21 cellular contexts compared by ENCODE assay signal in genomic region chr1:8731162-8731561, GRCh38.
"Had no signal": no experiment of that assay in that cellular context is flagged by ENCODE, and none has a peak within 500 bp of the region (broad histone marks: within the 10 kb centered on the region; RNA-seq: fewer than 3 reads in every experiment).

No MANE protein-coding gene starts in this region.

- H3K4me2 ChIP-seq: hepatocyte had no signal

- H3K9me3 ChIP-seq: neutrophil, testis had no signal

- H3K4me3 ChIP-seq: hepatocyte, spleen, testis, tibial nerve had no signal

- H2AFZ ChIP-seq: hepatocyte had no signal

- H3K27me3 Mint-ChIP-seq: dendritic cell treated with granulocyte-macrophage colony-stimulating factor and Interleukin-4, amounts not matched to agents 40 ng/mL and 50 ng/mL, for 4 days; effector memory CD8-positive, alpha-beta T cell; naive thymus-derived CD4-positive, alpha-beta T cell; stimulated activated naive B cell treated with anti-CD40 and anti-IgM and Interleukin-4, amounts not matched to agents 10 μg/mL and 1 μg/mL and 100 μg/mL, for 72 hours; stimulated activated naive CD8-positive, alpha-beta T cell treated with anti-CD3 and anti-CD28 coated beads, Interleukin-15, amount 100 ng/mL, for 72 hours had no signal

- H3K36me3 ChIP-seq: neutrophil, tibial nerve had no signal

- ATAC-seq: effector memory CD8-positive, alpha-beta T cell; foreskin keratinocyte; naive thymus-derived CD4-positive, alpha-beta T cell; sciatic nerve; stimulated activated naive B cell treated with anti-CD40 and anti-IgM and Interleukin-4, amounts not matched to agents 10 μg/mL and 1 μg/mL and 100 μg/mL, for 72 hours; stimulated activated naive CD8-positive, alpha-beta T cell treated with anti-CD3 and anti-CD28 coated beads, Interleukin-15, amount 100 ng/mL, for 72 hours had no signal

- H3K4me1 ChIP-seq: foreskin keratinocyte, testis had no signal

- FAIRE-seq: colon, islet of Langerhans had no signal

- H3K27ac ChIP-seq: foreskin keratinocyte, hepatocyte, neutrophil, spleen, testis, tibial nerve had no signal

- H3K27ac Mint-ChIP-seq: dendritic cell treated with granulocyte-macrophage colony-stimulating factor and Interleukin-4, amounts not matched to agents 40 ng/mL and 50 ng/mL, for 4 days; effector memory CD8-positive, alpha-beta T cell; stimulated activated naive B cell treated with anti-CD40 and anti-IgM and Interleukin-4, amounts not matched to agents 10 μg/mL and 1 μg/mL and 100 μg/mL, for 72 hours; stimulated activated naive CD8-positive, alpha-beta T cell treated with anti-CD3 and anti-CD28 coated beads, Interleukin-15, amount 100 ng/mL, for 72 hours had no signal

- DNase-seq: cerebellar nuclear complex; effector memory CD8-positive, alpha-beta T cell; foreskin keratinocyte; head of caudate nucleus; kidney glomerular epithelial cell; naive thymus-derived CD4-positive, alpha-beta T cell; posterior cingulate gyrus; spleen; stimulated activated CD4-positive, alpha-beta T cell treated with anti-CD3 and anti-CD28 coated beads, Interleukin-15, amount 100 ng/mL, for 24 hours; stimulated activated CD4-positive, alpha-beta T cell treated with anti-CD3 and anti-CD28 coated beads, Interleukin-1b, Interleukin-23, amount 100 ng/mL, for 48 hours; stimulated activated CD4-positive, alpha-beta T cell treated with anti-CD3 and anti-CD28 coated beads, Interleukin-4, amount 100 ng/mL, for 24 hours; stimulated activated naive B cell treated with anti-CD40 and anti-IgM and Interleukin-4, amounts not matched to agents 10 μg/mL and 1 μg/mL and 100 μg/mL, for 72 hours; stimulated activated naive CD8-positive, alpha-beta T cell treated with anti-CD3 and anti-CD28 coated beads, Interleukin-15, amount 100 ng/mL, for 72 hours; testis had no signal

- H3K9me3 Mint-ChIP-seq: effector memory CD8-positive, alpha-beta T cell had no signal

- H3K27me3 ChIP-seq: foreskin keratinocyte, hepatocyte, neutrophil, spleen, testis, tibial nerve had no signal

- H3K4me3 Mint-ChIP-seq: dendritic cell treated with granulocyte-macrophage colony-stimulating factor and Interleukin-4, amounts not matched to agents 40 ng/mL and 50 ng/mL, for 4 days; effector memory CD8-positive, alpha-beta T cell; naive thymus-derived CD4-positive, alpha-beta T cell; stimulated activated naive B cell treated with anti-CD40 and anti-IgM and Interleukin-4, amounts not matched to agents 10 μg/mL and 1 μg/mL and 100 μg/mL, for 72 hours; stimulated activated naive CD8-positive, alpha-beta T cell treated with anti-CD3 and anti-CD28 coated beads, Interleukin-15, amount 100 ng/mL, for 72 hours had no signal
